In the genomic region with DNA sequence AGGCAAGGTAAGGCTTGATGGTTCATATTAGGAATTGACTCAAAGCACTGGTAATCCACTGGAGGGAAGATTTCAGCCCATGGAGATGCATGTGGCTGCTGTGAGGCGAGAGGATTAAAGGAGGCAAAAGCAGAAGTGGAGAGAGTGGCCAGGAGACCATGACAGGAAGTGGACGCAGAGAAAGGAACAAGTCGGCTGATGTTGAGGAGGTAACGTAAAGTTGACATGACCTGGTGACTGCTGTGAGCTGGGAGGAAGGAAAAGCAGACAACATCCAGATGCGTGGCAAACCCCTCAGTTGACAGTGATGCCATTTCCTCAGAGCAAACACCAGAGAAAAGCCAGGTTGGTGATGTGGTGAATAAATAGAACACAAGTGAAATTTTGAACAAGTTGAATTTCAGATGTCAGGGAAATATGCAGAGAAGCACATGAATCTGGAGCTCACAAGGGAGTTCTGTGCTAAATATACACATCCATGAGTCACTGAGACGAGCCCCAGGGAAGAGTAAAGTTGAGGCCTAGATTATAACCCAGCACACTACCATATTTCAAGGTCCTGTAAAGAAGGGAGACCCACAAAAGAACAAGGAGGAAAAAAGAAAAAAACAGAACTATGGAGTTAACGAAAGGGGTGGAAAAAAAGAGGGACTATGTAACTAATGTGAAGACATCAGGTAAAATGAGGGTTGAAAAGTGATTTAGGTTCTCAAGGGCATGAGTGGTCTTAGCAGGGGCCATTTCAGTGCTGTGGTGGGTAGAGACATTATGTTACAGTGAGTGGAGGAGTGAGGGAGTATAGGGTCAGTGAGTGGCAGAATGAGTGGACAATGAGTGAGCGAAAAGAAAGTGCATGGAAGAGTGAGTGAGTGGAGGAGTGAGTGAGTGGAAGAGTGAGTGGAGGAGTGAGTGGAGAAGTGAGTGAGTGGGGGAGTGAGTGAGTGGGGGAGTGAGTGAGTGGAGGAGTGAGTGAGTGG, we compare ENCODE assay signal across 9 cellular contexts.
DNase-seq lines count a peak whose midpoint lies in the region; ATAC-seq and TF ChIP-seq lines count a peak whose summit lies in the region.
"Had no signal": no experiment of that assay in that cellular context is flagged by ENCODE, and none has a peak within 500 bp of the region (broad histone marks: within the 10 kb centered on the region; RNA-seq: fewer than 3 reads in every experiment).

No MANE protein-coding gene starts in this region.

- DNase-seq in OCI-LY7 (ENCODE audit: low spot score), result peak; percentile 39
- peak; percentile 67 for DNase-seq in naive B cell
- no peak for DNase-seq in A673 (ENCODE audit: low spot score)
- DNase-seq in dermis blood vessel endothelial cell, result no peak
- DNase-seq in NCI-H1092 (lab: John Stamatoyannopoulos, UW), result no peak
- DNase-seq: activated gamma-delta T cell had no signal

- H3K36me3 ChIP-seq in OCI-LY7 (ENCODE audit: insufficient read depth, low read length) (no peaks in the 10 kb centered on the region), A673 (ENCODE audit: insufficient read depth, low read length, poor library complexity, severe bottlenecking) (no peaks in the 10 kb centered on the region)

- no peak overlapping the region for H3K27ac Mint-ChIP-seq in naive B cell

- H3K27ac ChIP-seq in OCI-LY7 (ENCODE audit: low read depth, low read length, poor library complexity, severe bottlenecking) (no peak overlapping the region), A673 (ENCODE audit: low read depth, low read length, poor library complexity, severe bottlenecking) (no peak overlapping the region)

- ATAC-seq in GM18867 (IDR thresholded peaks at IDR 0.05; ENCODE audit: unreplicated experiment) (peak; percentile 36), HG02798 (IDR thresholded peaks at IDR 0.05; ENCODE audit: poor library complexity, unreplicated experiment) (peak; percentile 38), naive B cell (ENCODE audit: low read depth in 2 of 2) (peak; percentile 88 to 89), HG03159 (IDR thresholded peaks at IDR 0.05; ENCODE audit: unreplicated experiment) (no peak)

- H3K4me2 ChIP-seq in OCI-LY7 (ENCODE audit: low read length), result 0 out of 2 replicates have a peak overlapping the region, but pooled peaks have one; percentile 8

- CTCF ChIA-PET in OCI-LY7 (lab: Charles Lee; ENCODE audit: unreplicated experiment), result no interaction called here
- CTCF ChIA-PET in A673 (lab: Charles Lee), result interaction anchor here (0.5 kb wide), 1 partner anchor 15 kb away, joined by 3 read pairs; no protein-coding TSS in a partner anchor

- H3K36me3 Mint-ChIP-seq in naive B cell, result no peaks in the 10 kb centered on the region

- peaks cover 12% of the 10 kb centered on the region for H3K27me3 ChIP-seq in A673 (replicated peaks; ENCODE audit: insufficient read depth, low read depth, low read length, poor library complexity)

- H4K20me1 ChIP-seq in OCI-LY7 (ENCODE audit: insufficient read depth, low read length), result no peaks in the 10 kb centered on the region

- H3K4me1 Mint-ChIP-seq in naive B cell, result peaks cover 22 to 33% (median 26%) of the 10 kb centered on the region in 3 donors

- H3K4me1 ChIP-seq in OCI-LY7 (ENCODE audit: insufficient read depth, low read length, poor library complexity, severe bottlenecking) (peaks cover 10% of the 10 kb centered on the region), A673 (ENCODE audit: insufficient read depth, low read length, poor library complexity, severe bottlenecking) (no peaks in the 10 kb centered on the region)

- H3K9me2 ChIP-seq in OCI-LY7 (ENCODE audit: insufficient read depth, low read length), result no peaks in the 10 kb centered on the region

- H3K4me3 ChIP-seq in OCI-LY7 (ENCODE audit: low read depth, low read length, poor library complexity, severe bottlenecking) (no peak overlapping the region), A673 (ENCODE audit: low read depth, low read length, poor library complexity, severe bottlenecking) (no peak overlapping the region)

- H3K9me3 ChIP-seq in OCI-LY7 (ENCODE audit: low read length) (no peaks in the 10 kb centered on the region), A673 (ENCODE audit: low read depth, low read length, poor library complexity, severe bottlenecking) (no peaks in the 10 kb centered on the region)

- no peaks in the 10 kb centered on the region for H3K79me2 ChIP-seq in OCI-LY7 (ENCODE audit: insufficient read depth, low read depth, low read length)

- H3K4me3 Mint-ChIP-seq in naive B cell, result no peak overlapping the region

- no peak overlapping the region for H2AFZ ChIP-seq in OCI-LY7 (ENCODE audit: low read length)

- TF ChIP-seq CTCF in OCI-LY7 (conservative IDR thresholded peaks at IDR 0.05; ENCODE audit: low read length) (no peak), A673 (conservative IDR thresholded peaks at IDR 0.05; ENCODE audit: low read depth, low read length) (no peak)

- H3K27me3 Mint-ChIP-seq in naive B cell, result no peaks in the 10 kb centered on the region

- BruUV-seq in OCI-LY7 (replicated peaks; lab: Mats Ljungman, UMichigan) (no TSS peak), A673 (replicated peaks; lab: Mats Ljungman, UMichigan) (no TSS peak)

- POLR2A ChIA-PET in OCI-LY7 (lab: Charles Lee) (interaction anchor here (0.6 kb wide), 1 partner anchor 9 kb away, joined by 3 read pairs; no protein-coding TSS in a partner anchor), A673 (lab: Charles Lee; ENCODE audit: low non-redundant PET) (no interaction called here)

- no peaks in the 10 kb centered on the region for H3K9me3 Mint-ChIP-seq in naive B cell

- intact Hi-C loops in OCI-LY7 (cut with micrococcal nuclease; ENCODE audit: unreplicated experiment), result no loop called here
- intact Hi-C loops in A673 (cut with micrococcal nuclease; ENCODE audit: unreplicated experiment), result no loop called here

Comparison
In these comparisons a context has a peak if more than half of its experiments do, and no peak if none do; other contexts are left out.
1. DNase-seq: peak in OCI-LY7 (single experiment) and naive B cell (single experiment); none in A673 (single experiment), dermis blood vessel endothelial cell (single experiment) and NCI-H1092 (single experiment).